ENCODE assay signal across 11 cellular contexts in genomic region chr22:41482319-41482935, GRCh38. TPM values are rescaled to one million over a fixed set of nuclear protein-coding genes. Genes with fewer than 3 reads are reported as not detected.
DNase-seq lines count a peak whose midpoint lies in the region; ATAC-seq and TF ChIP-seq lines count a peak whose summit lies in the region.
"Had no signal": no experiment of that assay in that cellular context is flagged by ENCODE, and none has a peak within 500 bp of the region (broad histone marks: within the 10 kb centered on the region; RNA-seq: fewer than 3 reads in every experiment).

No MANE protein-coding gene starts in this region.

- ATAC-seq in heart left ventricle (no peak), upper lobe of right lung (no peak)

- H3K36me3 Mint-ChIP-seq in activated T-helper 1 cell treated with anti-CD3 and anti-CD28 coated beads, Interleukin-12 subunit alpha, Interleukin-12 subunit beta, Interleukin-2, Interleukin-4 antibody, amounts not matched to agents 30 ng/mL and 10 ng/mL and 1 ng/mL, durations not matched to agents 14 hours and 24 hours and 36 hours (ENCODE audit: low read depth) = no peaks in the 10 kb centered on the region

- H3K36me3 ChIP-seq in heart left ventricle (peaks cover 0 to 20% (median 7%) of the 10 kb centered on the region in 9 donors), tibial nerve (no peaks in the 10 kb centered on the region), upper lobe of right lung (no peaks in the 10 kb centered on the region)

- peaks cover 33% of the 10 kb centered on the region for H3K4me1 Mint-ChIP-seq in activated T-helper 1 cell treated with anti-CD3 and anti-CD28 coated beads, Interleukin-12 subunit alpha, Interleukin-12 subunit beta, Interleukin-2, Interleukin-4 antibody, amounts not matched to agents 30 ng/mL and 10 ng/mL and 1 ng/mL, durations not matched to agents 14 hours and 24 hours and 36 hours (ENCODE audit: low read depth)

- WGBS in heart left ventricle, 4 donors = 20 to 33% (median 24%) methylated on average over 2 of the region's 2 CpGs
- 30 to 53% methylated on average over 2 of the region's 2 CpGs for WGBS in tibial nerve, 2 donors
- 36 to 40% methylated on average over 2 of the region's 2 CpGs for WGBS in lower leg skin, 2 donors

- TF ChIP-seq CTCF in heart left ventricle (IDR thresholded peaks at IDR 0.05) = no peak
- TF ChIP-seq CTCF in tibial nerve (IDR thresholded peaks at IDR 0.05) = no peak
- no peak for TF ChIP-seq CTCF in upper lobe of right lung (IDR thresholded peaks at IDR 0.05)
- TF ChIP-seq CTCF in lower leg skin (IDR thresholded peaks at IDR 0.05) = no peak

- H3K4me3 Mint-ChIP-seq in activated T-helper 1 cell treated with anti-CD3 and anti-CD28 coated beads, Interleukin-12 subunit alpha, Interleukin-12 subunit beta, Interleukin-2, Interleukin-4 antibody, amounts not matched to agents 30 ng/mL and 10 ng/mL and 1 ng/mL, durations not matched to agents 14 hours and 24 hours and 36 hours = no peak overlapping the region
- H3K4me3 Mint-ChIP-seq: CD4-positive, alpha-beta memory T cell had no signal

- peak overlapping the region; percentile 15 to 83 (median 73) for H3K27ac ChIP-seq in heart left ventricle
- H3K27ac ChIP-seq in tibial nerve = peak overlapping the region; percentile 73 to 95 (median 84)
- no peak overlapping the region for H3K27ac ChIP-seq in upper lobe of right lung

- no peaks in the 10 kb centered on the region for H3K9me3 ChIP-seq in heart left ventricle
- no peaks in the 10 kb centered on the region for H3K9me3 ChIP-seq in tibial nerve
- no peaks in the 10 kb centered on the region for H3K9me3 ChIP-seq in upper lobe of right lung

- H3K27ac Mint-ChIP-seq in activated T-helper 1 cell treated with anti-CD3 and anti-CD28 coated beads, Interleukin-12 subunit alpha, Interleukin-12 subunit beta, Interleukin-2, Interleukin-4 antibody, amounts not matched to agents 30 ng/mL and 10 ng/mL and 1 ng/mL, durations not matched to agents 14 hours and 24 hours and 36 hours = peak overlapping the region; percentile 0

- H3K27me3 ChIP-seq in heart left ventricle (no peaks in the 10 kb centered on the region), tibial nerve (no peaks in the 10 kb centered on the region), upper lobe of right lung (no peaks in the 10 kb centered on the region)

- peaks cover 5 to 99% (median 78%) of the 10 kb centered on the region in 12 donors for H3K4me1 ChIP-seq in heart left ventricle
- H3K4me1 ChIP-seq in tibial nerve = peaks cover 9 to 96% (median 70%) of the 10 kb centered on the region in 4 donors
- H3K4me1 ChIP-seq in upper lobe of right lung = peaks cover 30% of the 10 kb centered on the region

- H3K4me3 ChIP-seq in heart left ventricle (no peak overlapping the region), tibial nerve (no peak overlapping the region), upper lobe of right lung (no peak overlapping the region), lower leg skin (ENCODE audit: low read depth, poor library complexity, severe bottlenecking) (no peak overlapping the region)

- TF ChIP-seq POLR2A in heart left ventricle (IDR thresholded peaks at IDR 0.05) = no peak
- TF ChIP-seq POLR2A in tibial nerve (IDR thresholded peaks at IDR 0.05) = no peak
- no peak for TF ChIP-seq POLR2A in lower leg skin (IDR thresholded peaks at IDR 0.05)

- TF ChIP-seq EP300 in tibial nerve (IDR thresholded peaks at IDR 0.05) = no peak

- no peaks in the 10 kb centered on the region for H3K9me3 Mint-ChIP-seq in activated T-helper 1 cell treated with anti-CD3 and anti-CD28 coated beads, Interleukin-12 subunit alpha, Interleukin-12 subunit beta, Interleukin-2, Interleukin-4 antibody, amounts not matched to agents 30 ng/mL and 10 ng/mL and 1 ng/mL, durations not matched to agents 14 hours and 24 hours and 36 hours
- H3K9me3 Mint-ChIP-seq: CD4-positive, alpha-beta memory T cell had no signal

- intact Hi-C loops in heart left ventricle (cut with DNase I) (loop anchor here in 1 of 10 donors (5.0 kb wide), 1 partner anchor 40 kb away; no protein-coding TSS in a partner anchor), cardiac septum (cut with DNase I) (no loop called here), upper lobe of right lung (cut with DNase I) (no loop called here), lower leg skin (cut with DNase I; ENCODE audit: low total_unique reads) (no loop called here)
- intact Hi-C loops in activated T-helper 1 cell treated with anti-CD3 and anti-CD28 coated beads, Interleukin-12 subunit alpha, Interleukin-12 subunit beta, Interleukin-2, Interleukin-4 antibody, amounts not matched to agents 30 ng/mL and 10 ng/mL and 1 ng/mL, durations not matched to agents 14 hours and 24 hours and 36 hours (cut with micrococcal nuclease) = no loop called here

- no peaks in the 10 kb centered on the region for H3K27me3 Mint-ChIP-seq in activated T-helper 1 cell treated with anti-CD3 and anti-CD28 coated beads, Interleukin-12 subunit alpha, Interleukin-12 subunit beta, Interleukin-2, Interleukin-4 antibody, amounts not matched to agents 30 ng/mL and 10 ng/mL and 1 ng/mL, durations not matched to agents 14 hours and 24 hours and 36 hours (ENCODE audit: insufficient read depth)
- H3K27me3 Mint-ChIP-seq: CD4-positive, alpha-beta memory T cell had no signal

- DNase-seq in heart left ventricle = no peak
- no peak for DNase-seq in cardiac septum (ENCODE audit: low spot score)
- no peak for DNase-seq in activated T-helper 1 cell treated with anti-CD3 and anti-CD28 coated beads, Interleukin-12 subunit alpha, Interleukin-12 subunit beta, Interleukin-2, Interleukin-4 antibody, amounts not matched to agents 30 ng/mL and 10 ng/mL and 1 ng/mL, durations not matched to agents 14 hours and 24 hours and 36 hours (ENCODE audit: low spot score)
- peak; percentile 69 for DNase-seq in iris pigment epithelial cell (ENCODE audit: low read depth)
- DNase-seq in tibial nerve (ENCODE audit: low spot score in 2 of 2) = no peak
- DNase-seq in upper lobe of right lung = no peak
- no peak for DNase-seq in lower leg skin (ENCODE audit: low spot score in 2 of 2)
- DNase-seq in NCI-H748 (lab: John Stamatoyannopoulos, UW; ENCODE audit: unreplicated experiment) = no peak
- DNase-seq: CD4-positive, alpha-beta memory T cell; GOT3; NCI-H1092 had no signal

RNA-seq across cellular contexts. Expression of gene ACO2, which starts 13.5 kb away (rescaled TPM):
- total RNA-seq in heart left ventricle (1,000 to 10,000 TPM in 2 of 9 donors, 100 to 1,000 TPM in 7; 503 to 1,146 (median 862) TPM), cardiac septum (662 TPM), tibial nerve (10 to 100 TPM; 69.9 to 91.1 (median 76.4) TPM), upper lobe of right lung (84.1 TPM), lower leg skin (100 to 1,000 TPM in 1 of 4 donors, 10 to 100 TPM in 3; 64.0 to 103 (median 83.1) TPM)
- polyA plus RNA-seq in heart left ventricle = 100 to 1,000 TPM; 375 to 431 TPM
- total RNA-seq in activated T-helper 1 cell treated with anti-CD3 and anti-CD28 coated beads, Interleukin-12 subunit alpha, Interleukin-12 subunit beta, Interleukin-2, Interleukin-4 antibody, amounts not matched to agents 30 ng/mL and 10 ng/mL and 1 ng/mL, durations not matched to agents 14 hours and 24 hours and 36 hours = 99.1 and 101 TPM in 2 replicates

RNA-seq across cellular contexts. Expression of gene PHF5A, which starts 13.9 kb away (rescaled TPM):
- 10 to 100 TPM; 13.4 to 29.3 (median 20.0) TPM for total RNA-seq in heart left ventricle
- 10 to 100 TPM; 40.3 to 49.9 TPM for polyA plus RNA-seq in heart left ventricle
- 22.0 TPM for total RNA-seq in cardiac septum
- total RNA-seq in activated T-helper 1 cell treated with anti-CD3 and anti-CD28 coated beads, Interleukin-12 subunit alpha, Interleukin-12 subunit beta, Interleukin-2, Interleukin-4 antibody, amounts not matched to agents 30 ng/mL and 10 ng/mL and 1 ng/mL, durations not matched to agents 14 hours and 24 hours and 36 hours = 83.7 and 96.8 TPM in 2 replicates
- 10 to 100 TPM; 32.6 to 51.5 (median 36.4) TPM for total RNA-seq in tibial nerve
- 32.9 TPM for total RNA-seq in upper lobe of right lung
- total RNA-seq in lower leg skin = 10 to 100 TPM; 44.1 to 51.9 (median 45.4) TPM

RNA-seq across cellular contexts. Expression of gene TOB2, which starts 35.8 kb away (rescaled TPM):
- total RNA-seq in heart left ventricle = 10 to 100 TPM; 29.0 to 74.5 (median 46.1) TPM
- polyA plus RNA-seq in heart left ventricle = 10 to 100 TPM; 29.6 to 44.9 TPM
- 26.9 TPM for total RNA-seq in cardiac septum
- 46.0 and 46.4 TPM in 2 replicates for total RNA-seq in activated T-helper 1 cell treated with anti-CD3 and anti-CD28 coated beads, Interleukin-12 subunit alpha, Interleukin-12 subunit beta, Interleukin-2, Interleukin-4 antibody, amounts not matched to agents 30 ng/mL and 10 ng/mL and 1 ng/mL, durations not matched to agents 14 hours and 24 hours and 36 hours
- total RNA-seq in tibial nerve = 10 to 100 TPM; 50.8 to 67.3 (median 56.9) TPM
- 47.7 TPM for total RNA-seq in upper lobe of right lung
- 10 to 100 TPM; 31.5 to 45.9 (median 37.9) TPM for total RNA-seq in lower leg skin
